Comparison of ENCODE assay signal across 8 cellular contexts in genomic region chr1:220878223-220879081, GRCh38. TPM values are rescaled to one million over a fixed set of nuclear protein-coding genes. Genes with fewer than 3 reads are reported as not detected.
A peak's percentile ranks its signal among the peaks of the same experiment; 100 is the strongest.
DNase-seq lines count a peak whose midpoint lies in the region; ATAC-seq lines count a peak whose summit lies in the region.

No MANE protein-coding gene starts in this region.

- no peak overlapping the region for H3K27ac Mint-ChIP-seq in activated naive CD8-positive, alpha-beta T cell
- no peak overlapping the region for H3K27ac Mint-ChIP-seq in immature natural killer cell

- H3K4me3 ChIP-seq in subcutaneous abdominal adipose tissue (ENCODE audit: low read depth in 1 of 5, low read length in 5 of 5) = peak overlapping the region; percentile 71 to 90 (median 74)

- no peaks in the 10 kb centered on the region for H3K9me3 Mint-ChIP-seq in activated naive CD8-positive, alpha-beta T cell (ENCODE audit: low read depth)
- H3K9me3 Mint-ChIP-seq in immature natural killer cell = peaks cover 0 to 4% (median 0%) of the 10 kb centered on the region in 6 donors

- H3K27ac ChIP-seq in subcutaneous abdominal adipose tissue (ENCODE audit: low read depth, low read length) = peak overlapping the region; percentile 84

- H3K9me3 ChIP-seq in subcutaneous abdominal adipose tissue (ENCODE audit: control insufficient read depth in 5 of 5, low read length in 5 of 5) = no peaks in the 10 kb centered on the region

- H3K27me3 ChIP-seq in subcutaneous abdominal adipose tissue (ENCODE audit: control insufficient read depth in 5 of 5, insufficient read depth in 4 of 5, low read length in 5 of 5) = no peaks in the 10 kb centered on the region

- DNase-seq in immature natural killer cell (no peak), 8988T (no peak), HK-2 (ENCODE audit: unreplicated experiment) (no peak)

- peaks cover 0 to 13% (median 8%) of the 10 kb centered on the region in 5 donors for H3K36me3 ChIP-seq in subcutaneous abdominal adipose tissue (ENCODE audit: control insufficient read depth in 5 of 5, insufficient read depth in 5 of 5, low read length in 5 of 5)

- peak overlapping the region; percentile 26 to 94 (median 62) for H3K9ac ChIP-seq in subcutaneous abdominal adipose tissue (ENCODE audit: low read length in 5 of 5)

- H3K4me1 ChIP-seq in subcutaneous abdominal adipose tissue (ENCODE audit: control insufficient read depth in 5 of 5, insufficient read depth in 5 of 5, low read length in 5 of 5) = peaks cover 8 to 78% (median 46%) of the 10 kb centered on the region in 5 donors

- H3K4me1 Mint-ChIP-seq in activated naive CD8-positive, alpha-beta T cell (ENCODE audit: low read depth) = peaks cover 38% of the 10 kb centered on the region
- H3K4me1 Mint-ChIP-seq in immature natural killer cell = peaks cover 32 to 39% of the 10 kb centered on the region in 2 donors

- H3K36me3 Mint-ChIP-seq in activated naive CD8-positive, alpha-beta T cell = no peaks in the 10 kb centered on the region
- peaks cover 0 to 3% (median 0%) of the 10 kb centered on the region in 3 donors for H3K36me3 Mint-ChIP-seq in immature natural killer cell

- ATAC-seq in GM18861 (IDR thresholded peaks at IDR 0.05; ENCODE audit: unreplicated experiment) (peak; percentile 1), HG03159 (IDR thresholded peaks at IDR 0.05; ENCODE audit: unreplicated experiment) (peak; percentile 6), HG03378 (IDR thresholded peaks at IDR 0.05; ENCODE audit: unreplicated experiment) (no peak)

- peak overlapping the region; percentile 84 for H3K4me3 Mint-ChIP-seq in activated naive CD8-positive, alpha-beta T cell
- peak overlapping the region; percentile 74 to 77 (median 75) for H3K4me3 Mint-ChIP-seq in immature natural killer cell

- peaks cover 58% of the 10 kb centered on the region for H3K27me3 Mint-ChIP-seq in activated naive CD8-positive, alpha-beta T cell
- peaks cover 23 to 50% (median 35%) of the 10 kb centered on the region in 3 donors for H3K27me3 Mint-ChIP-seq in immature natural killer cell (ENCODE audit: low read depth in 3 of 3)

RNA-seq across cellular contexts. Expression of gene HLX, which starts 0.8 kb away (rescaled TPM):
- under 1 TPM in 1 of 3 donors, not detected in 2; 0.09 TPM for polyA plus RNA-seq in immature natural killer cell
